15 cellular contexts compared by ENCODE assay signal in the genomic region with DNA sequence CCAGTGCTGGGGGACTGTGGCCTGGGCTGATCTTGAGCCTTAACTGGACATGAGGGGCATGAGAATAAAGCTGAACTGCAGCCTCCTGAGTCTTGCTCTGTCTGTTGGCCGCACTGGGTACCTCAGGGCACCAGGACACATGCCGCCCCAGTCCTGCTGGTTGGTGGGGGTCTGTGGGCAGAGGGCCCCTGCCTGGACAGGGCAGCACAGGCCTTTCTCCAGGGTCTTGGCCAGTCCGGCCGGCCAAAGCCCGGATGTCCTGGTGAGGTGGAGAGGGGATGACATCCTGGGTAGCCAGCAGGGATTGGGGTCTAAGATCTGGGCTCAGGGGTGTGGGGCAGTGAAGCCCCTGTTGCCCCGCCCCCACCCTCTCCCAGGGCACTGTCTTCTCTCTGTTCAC. TPM values are rescaled to one million over a fixed set of nuclear protein-coding genes. Genes with fewer than 3 reads are reported as not detected.
A peak's percentile ranks its signal among the peaks of the same experiment; 100 is the strongest.
DNase-seq lines count a peak whose midpoint lies in the region; ATAC-seq, FAIRE-seq and TF ChIP-seq lines count a peak whose summit lies in the region.
"Had no signal": no experiment of that assay in that cellular context is flagged by ENCODE, and none has a peak within 500 bp of the region (broad histone marks: within the 10 kb centered on the region; RNA-seq: fewer than 3 reads in every experiment).

No MANE protein-coding gene starts in this region.

- no peak for TF ChIP-seq CTCF in C4-2B (conservative IDR thresholded peaks at IDR 0.05)
- TF ChIP-seq CTCF in HCT116 (IDR thresholded peaks at IDR 0.05 in 2 of 3, conservative IDR thresholded peaks at IDR 0.05 in 1 of 3; ENCODE audit: borderline replicate concordance in 1 of 3, insufficient read depth in 1 of 3, low read depth in 2 of 3, low read length in 2 of 3), result no peak
- no peak for TF ChIP-seq CTCF in ascending aorta (IDR thresholded peaks at IDR 0.05)
- no peak for TF ChIP-seq CTCF in neural progenitor cell (IDR thresholded peaks at IDR 0.05)

- H3K36me3 ChIP-seq in HCT116 (ENCODE audit: control insufficient read depth in 1 of 2, insufficient read depth in 2 of 2, low read length in 2 of 2) (peaks cover 2 to 21% of the 10 kb centered on the region in 2 experiments; a peak in 1 of 4 replicates), ascending aorta (peaks cover 19 to 20% of the 10 kb centered on the region in 2 donors), mucosa of stomach (ENCODE audit: control insufficient read depth, insufficient read depth, low read length) (peaks cover 13% of the 10 kb centered on the region), neural progenitor cell (no peaks in the 10 kb centered on the region)
- H3K36me3 ChIP-seq: prostate gland had no signal

- H3K9me3 Mint-ChIP-seq in neural progenitor cell, result no peaks in the 10 kb centered on the region
- H3K9me3 Mint-ChIP-seq: CD4-positive, alpha-beta memory T cell had no signal

- H3K4me3 ChIP-seq in HCT116 (replicated peaks in 1 of 2; ENCODE audit: low read depth in 1 of 2, low read length in 2 of 2), result peak overlapping the region in 1 of 2 experiments; percentile 97; a peak in 2 of 4 replicates
- H3K4me3 ChIP-seq in ascending aorta, result no peak overlapping the region
- no peak overlapping the region for H3K4me3 ChIP-seq in mucosa of stomach (ENCODE audit: low read length)
- H3K4me3 ChIP-seq in neural progenitor cell, result no peak overlapping the region
- H3K4me3 ChIP-seq: prostate gland had no signal

- H3K27me3 Mint-ChIP-seq in neural progenitor cell (ENCODE audit: insufficient read depth, low read depth), result peaks cover 8% of the 10 kb centered on the region
- H3K27me3 Mint-ChIP-seq: CD4-positive, alpha-beta memory T cell had no signal

- peak overlapping the region; percentile 84 for H3K4me2 ChIP-seq in HCT116 (ENCODE audit: low read length)
- no peak overlapping the region for H3K4me2 ChIP-seq in neural progenitor cell

- peak overlapping the region; percentile 95 for H3K9ac ChIP-seq in HCT116 (ENCODE audit: low read length)
- peak overlapping the region; percentile 39 for H3K9ac ChIP-seq in mucosa of stomach (ENCODE audit: low read length)
- H3K9ac ChIP-seq in neural progenitor cell, result no peak overlapping the region

- RAD21 ChIA-PET in HCT116 (lab: Charles Lee; ENCODE audit: low non-redundant PET in 1 of 2, low total read pairs in 2 of 2, uncharacterized antibody in 2 of 2, unreplicated experiment in 2 of 2), result interaction anchor here (1.0 to 3.1 kb wide), 3 partner anchors 40 to 292 kb away, joined by 3 to 29 read pairs (median 8); a partner anchor contains a TSS

- ATAC-seq in HCT116, result no peak
- no peak for ATAC-seq in GM21526 (IDR thresholded peaks at IDR 0.05; ENCODE audit: low FRiP score, unreplicated experiment)

- FAIRE-seq in GM19239 (lab: Jason Lieb, UNC), result no peak
- FAIRE-seq: kidney had no signal

- H3K27me3 ChIP-seq in HCT116 (ENCODE audit: insufficient read depth, low read length) (no peaks in the 10 kb centered on the region), ascending aorta (no peaks in the 10 kb centered on the region), mucosa of stomach (ENCODE audit: control insufficient read depth, insufficient read depth, low read length) (no peaks in the 10 kb centered on the region), neural progenitor cell (no peaks in the 10 kb centered on the region)

- CTCF ChIA-PET in HCT116 (lab: Charles Lee), result interaction anchor here (1.5 to 6.2 kb wide), 13 partner anchors 8 to 331 kb away, joined by 3 to 92 read pairs (median 20); a partner anchor contains a TSS

- peaks cover 21% of the 10 kb centered on the region for H3K4me1 Mint-ChIP-seq in neural progenitor cell

- H3K4me3 Mint-ChIP-seq in neural progenitor cell, result no peak overlapping the region

- H3K27ac ChIP-seq in C4-2B (peak overlapping the region; percentile 97; the same call in 1 of the 2 replicates), HCT116 (ENCODE audit: low read depth, low read length) (peak overlapping the region; percentile 87), ascending aorta (peak overlapping the region; percentile 84 to 88), neural progenitor cell (no peak overlapping the region)

- peaks cover 18% of the 10 kb centered on the region for H3F3A ChIP-seq in neural progenitor cell (ENCODE audit: low read depth)

- TF ChIP-seq POLR2A in HCT116 (IDR thresholded peaks at IDR 0.05; ENCODE audit: borderline replicate concordance, extremely low read depth, insufficient read depth, insufficient read length), result no peak

- no TSS peak for BruUV-seq in HCT116 (replicated peaks; lab: Mats Ljungman, UMichigan)

- peaks cover 7% of the 10 kb centered on the region for H3K36me3 Mint-ChIP-seq in neural progenitor cell

- POLR2A ChIA-PET in HCT116 (lab: Charles Lee), result interaction anchor here (1.0 to 3.1 kb wide), 6 partner anchors 15 to 172 kb away, joined by 3 to 12 read pairs (median 6); a partner anchor contains a TSS

- H3K9me3 ChIP-seq in HCT116 (ENCODE audit: control insufficient read depth in 1 of 2, insufficient read depth in 1 of 2, low read depth in 1 of 2, low read length in 2 of 2) (no peaks in the 10 kb centered on the region), ascending aorta (no peaks in the 10 kb centered on the region), mucosa of stomach (ENCODE audit: control insufficient read depth, low read length) (no peaks in the 10 kb centered on the region), neural progenitor cell (ENCODE audit: low read depth) (no peaks in the 10 kb centered on the region)
- H3K9me3 ChIP-seq: prostate gland had no signal

- H3K79me2 ChIP-seq in HCT116 (ENCODE audit: insufficient read depth, low read length), result peaks cover 32% of the 10 kb centered on the region; the same call in 1 of the 2 replicates
- no peaks in the 10 kb centered on the region for H3K79me2 ChIP-seq in neural progenitor cell (ENCODE audit: low read depth)

- H2AFZ ChIP-seq in HCT116 (ENCODE audit: low read depth, low read length, poor library complexity, severe bottlenecking), result no peak overlapping the region
- H2AFZ ChIP-seq in neural progenitor cell (replicated peaks), result no peak overlapping the region

- H4K20me1 ChIP-seq in HCT116 (ENCODE audit: insufficient read depth), result no peaks in the 10 kb centered on the region
- H4K20me1 ChIP-seq in neural progenitor cell (ENCODE audit: low read depth), result peaks cover 3% of the 10 kb centered on the region

- no peak for TF ChIP-seq RAD21 in HCT116 (IDR thresholded peaks at IDR 0.05; ENCODE audit: low read depth)

- intact Hi-C loops in HCT116 (cut with micrococcal nuclease) (loop anchor here (5.0 kb wide), 3 partner anchors 90 to 365 kb away; a partner anchor contains a TSS), ascending aorta (cut with DNase I) (loop anchor here (5.0 kb wide), 1 partner anchor 295 kb away; no protein-coding TSS in a partner anchor)

- H3K9me2 ChIP-seq in HCT116 (ENCODE audit: insufficient read depth), result no peaks in the 10 kb centered on the region

- H3K27ac Mint-ChIP-seq in neural progenitor cell, result no peak overlapping the region

- DNase-seq in HCT116 (ENCODE audit: low read depth, low spot score) (no peak), ascending aorta (ENCODE audit: low spot score in 2 of 2) (no peak), neural progenitor cell (ENCODE audit: low spot score) (no peak), GM19239 (ENCODE audit: insufficient read length, low spot score) (no peak)
- DNase-seq: anterior cingulate cortex, Kasumi-1, NCI-H187 treated with DMSO at 0.1 percent for 48 hours, NCI-H526 treated with DMSO at 0.1 percent for 48 hours, SHP77 had no signal

- peaks cover 28 to 61% of the 10 kb centered on the region in 2 experiments for H3K4me1 ChIP-seq in HCT116 (ENCODE audit: control insufficient read depth in 1 of 2, insufficient read depth in 2 of 2, low read length in 2 of 2)
- peaks cover 20 to 32% of the 10 kb centered on the region in 2 donors for H3K4me1 ChIP-seq in ascending aorta
- peaks cover 59% of the 10 kb centered on the region for H3K4me1 ChIP-seq in mucosa of stomach (ENCODE audit: control insufficient read depth, insufficient read depth, low read length)
- peaks cover 21% of the 10 kb centered on the region for H3K4me1 ChIP-seq in neural progenitor cell

TF ChIP-seq in HCT116, 20 proteins besides CTCF, POLR2A, EP300 and RAD21:
- TF ChIP-seq, protein P1, sequence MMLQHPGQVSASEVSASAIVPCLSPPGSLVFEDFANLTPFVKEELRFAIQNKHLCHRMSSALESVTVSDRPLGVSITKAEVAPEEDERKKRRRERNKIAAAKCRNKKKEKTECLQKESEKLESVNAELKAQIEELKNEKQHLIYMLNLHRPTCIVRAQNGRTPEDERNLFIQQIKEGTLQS (IDR thresholded peaks at IDR 0.05), result no peak
TF ChIP-seq in HCT116: peak in this region for 0.

RNA-seq across cellular contexts. Expression of a gene that starts 1.5 kb away (rescaled TPM):
- total RNA-seq in HCT116 (2021; ENCODE audit: unreplicated experiment), result 67.3 TPM
- 47.4 and 53.2 TPM in 2 replicates for polyA plus RNA-seq in HCT116 (2012)
- total RNA-seq in ascending aorta, result 81.5 TPM
- 12.7 and 16.9 TPM in 2 replicates for total RNA-seq in neural progenitor cell (ENCODE audit: low replicate concordance)

RNA-seq across cellular contexts. Expression of a gene that starts 17.4 kb away (rescaled TPM):
- total RNA-seq in HCT116 (2021; ENCODE audit: unreplicated experiment), result 14.7 TPM
- 18.7 and 19.8 TPM in 2 replicates for polyA plus RNA-seq in HCT116 (2012)
- total RNA-seq in ascending aorta, result 5.1 TPM
- total RNA-seq in neural progenitor cell (ENCODE audit: low replicate concordance), result 0.62 and 9.0 TPM in 2 replicates

RNA-seq across cellular contexts. Expression of a gene that starts 39.5 kb away (rescaled TPM):
- total RNA-seq in HCT116 (2021; ENCODE audit: unreplicated experiment) (267 TPM), ascending aorta (153 TPM), neural progenitor cell (ENCODE audit: low replicate concordance) (111 and 182 TPM in 2 replicates)
- polyA plus RNA-seq in HCT116 (2012), result 452 and 454 TPM in 2 replicates

RNA-seq across cellular contexts. Expression of a gene that starts 40.1 kb away (rescaled TPM):
- total RNA-seq in HCT116 (2021; ENCODE audit: unreplicated experiment) (328 TPM), ascending aorta (384 TPM), neural progenitor cell (ENCODE audit: low replicate concordance) (257 and 284 TPM in 2 replicates)
- 348 and 366 TPM in 2 replicates for polyA plus RNA-seq in HCT116 (2012)

RNA-seq across cellular contexts. Expression of a gene that starts 52.1 kb away (rescaled TPM):
- total RNA-seq in HCT116 (2021; ENCODE audit: unreplicated experiment) (62.7 TPM), ascending aorta (53.4 TPM), neural progenitor cell (ENCODE audit: low replicate concordance) (5.5 and 22.0 TPM in 2 replicates)
- polyA plus RNA-seq in HCT116 (2012), result 37.8 and 43.4 TPM in 2 replicates
